In the genomic region with DNA sequence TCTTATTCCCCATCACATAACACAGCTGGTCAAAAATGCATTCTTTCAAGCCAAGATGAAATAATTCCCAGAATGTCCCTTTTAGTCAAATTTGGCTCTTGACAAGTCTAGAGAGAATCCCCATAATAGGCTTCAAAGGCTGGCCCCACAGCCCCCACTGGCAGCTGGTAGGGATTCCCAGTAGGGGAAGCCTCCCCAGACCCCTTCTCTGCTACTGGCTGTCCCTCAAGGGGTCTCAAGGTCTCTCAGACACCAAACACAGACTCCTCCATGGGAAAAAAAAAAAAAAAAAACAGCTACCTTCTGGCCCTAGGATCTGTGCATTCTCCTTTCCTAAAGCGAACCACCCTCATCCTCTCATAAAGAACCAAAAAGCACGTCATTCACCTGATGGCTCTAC, we compare ENCODE assay signal across 25 cellular contexts.
DNase-seq lines count a peak whose midpoint lies in the region; ATAC-seq and TF ChIP-seq lines count a peak whose summit lies in the region.
"Had no signal": no experiment of that assay in that cellular context is flagged by ENCODE, and none has a peak within 500 bp of the region (broad histone marks: within the 10 kb centered on the region; RNA-seq: fewer than 3 reads in every experiment).

No MANE protein-coding gene starts in this region.

- H3K4me1 Mint-ChIP-seq in osteocyte (ENCODE audit: unreplicated experiment): peaks cover under 1% of the 10 kb centered on the region
- H3K4me1 Mint-ChIP-seq in endodermal cell: no peaks in the 10 kb centered on the region
- H3K4me1 Mint-ChIP-seq: CD14-positive monocyte; CD4-positive, alpha-beta memory T cell; CD4-positive, CD25-positive, alpha-beta regulatory T cell; CD8-positive, alpha-beta memory T cell had no signal

- no peak for ATAC-seq in left lung
- ATAC-seq: GM12878 had no signal

- H3K9me3 ChIP-seq in endodermal cell (ENCODE audit: control insufficient read depth, low read length) (no peaks in the 10 kb centered on the region), left lung (no peaks in the 10 kb centered on the region)
- H3K9me3 ChIP-seq: BE2C, BLaER1 had no signal

- DNase-seq in coronary artery (ENCODE audit: low spot score): peak; percentile 52
- DNase-seq in islet precursor cell: peak; percentile 5
- DNase-seq in osteocyte (ENCODE audit: extremely low spot score, unreplicated experiment): peak; percentile 57
- no peak for DNase-seq in endodermal cell
- no peak for DNase-seq in NCI-H187 (lab: John Stamatoyannopoulos, UW)
- DNase-seq in left lung: no peak
- no peak for DNase-seq in NCI-H146 treated with DMSO at 0.1 percent for 48 hours (lab: John Stamatoyannopoulos, UW; ENCODE audit: unreplicated experiment)
- DNase-seq: 8988T; ACHN; BE2C; C1 segment of cervical spinal cord; CD4-positive, alpha-beta memory T cell; CD4-positive, CD25-positive, alpha-beta regulatory T cell; CD8-positive, alpha-beta memory T cell; COR-L47; DMS 273 treated with DMSO at 0.1 percent for 48 hours; DMS153; DMS53; DMS79; DND-41; EL; GDM1 had no signal

- H3K27me3 ChIP-seq in endodermal cell (ENCODE audit: control insufficient read depth, insufficient read depth, low read length, poor library complexity, severe bottlenecking) (no peaks in the 10 kb centered on the region), left lung (no peaks in the 10 kb centered on the region)
- H3K27me3 ChIP-seq: BE2C, BLaER1 had no signal

- TF ChIP-seq CTCF in coronary artery (IDR thresholded peaks at IDR 0.05) (no peak), osteocyte (IDR thresholded peaks at IDR 0.05) (no peak), endodermal cell (conservative IDR thresholded peaks at IDR 0.05) (no peak), left lung (IDR thresholded peaks at IDR 0.05) (no peak)

- no peak overlapping the region for H3K9ac ChIP-seq in endodermal cell (ENCODE audit: extremely low read depth, low read length, poor library complexity, severe bottlenecking)
- H3K9ac ChIP-seq: BLaER1 had no signal

- H3K4me1 ChIP-seq in endodermal cell (ENCODE audit: control insufficient read depth, insufficient read depth, low read length) (no peaks in the 10 kb centered on the region), left lung (no peaks in the 10 kb centered on the region)
- H3K4me1 ChIP-seq: BE2C had no signal

- 89 to 96% methylated on average over 1 to 2 of the region's 2 CpGs for WGBS in endodermal cell (ENCODE audit: insufficient coverage in 1 of 2, insufficient read length in 1 of 2), 2 experiments

- H3K9me3 Mint-ChIP-seq in osteocyte (ENCODE audit: unreplicated experiment): no peaks in the 10 kb centered on the region
- H3K9me3 Mint-ChIP-seq in endodermal cell: peaks cover 2% of the 10 kb centered on the region
- H3K9me3 Mint-ChIP-seq: CD8-positive, alpha-beta memory T cell had no signal

- H3K36me3 Mint-ChIP-seq in osteocyte (ENCODE audit: unreplicated experiment) (no peaks in the 10 kb centered on the region), endodermal cell (ENCODE audit: low read depth) (no peaks in the 10 kb centered on the region)
- H3K36me3 Mint-ChIP-seq: CD14-positive monocyte; CD4-positive, alpha-beta memory T cell; CD4-positive, CD25-positive, alpha-beta regulatory T cell; CD8-positive, alpha-beta memory T cell had no signal

- no peak overlapping the region for H3K27ac Mint-ChIP-seq in osteocyte (ENCODE audit: unreplicated experiment)
- H3K27ac Mint-ChIP-seq in endodermal cell: no peak overlapping the region
- H3K27ac Mint-ChIP-seq: CD14-positive monocyte; CD4-positive, alpha-beta memory T cell; CD4-positive, CD25-positive, alpha-beta regulatory T cell; CD8-positive, alpha-beta memory T cell had no signal

- intact Hi-C loops in left lung (cut with DNase I): no loop called here

- H3K27me3 Mint-ChIP-seq in osteocyte (ENCODE audit: unreplicated experiment) (no peaks in the 10 kb centered on the region), endodermal cell (ENCODE audit: insufficient read depth) (no peaks in the 10 kb centered on the region)

- H3K27ac ChIP-seq in coronary artery (no peak overlapping the region), endodermal cell (ENCODE audit: low read depth, low read length) (no peak overlapping the region), left lung (no peak overlapping the region)
- H3K27ac ChIP-seq: BLaER1 had no signal

- H3K36me3 ChIP-seq in endodermal cell (ENCODE audit: control insufficient read depth, insufficient read depth, low read length): no peaks in the 10 kb centered on the region
- no peaks in the 10 kb centered on the region for H3K36me3 ChIP-seq in left lung
- H3K36me3 ChIP-seq: BE2C, BLaER1 had no signal

- no peak overlapping the region for H3K4me3 Mint-ChIP-seq in osteocyte (ENCODE audit: unreplicated experiment)
- H3K4me3 Mint-ChIP-seq in endodermal cell: no peak overlapping the region
- H3K4me3 Mint-ChIP-seq: CD14-positive monocyte; CD4-positive, alpha-beta memory T cell; CD4-positive, CD25-positive, alpha-beta regulatory T cell; CD8-positive, alpha-beta memory T cell had no signal

- H3K4me3 ChIP-seq in coronary artery (no peak overlapping the region), endodermal cell (ENCODE audit: low read length) (no peak overlapping the region), left lung (no peak overlapping the region)
- H3K4me3 ChIP-seq: BLaER1, GM12878 had no signal

Comparison
In these comparisons a context has a peak if more than half of its experiments do, and no peak if none do; other contexts are left out.
1. DNase-seq: peak in coronary artery (single experiment), islet precursor cell (single experiment) and osteocyte (single experiment); none in endodermal cell (single experiment), NCI-H187 (0 of 2), left lung (0 of 2) and NCI-H146 treated with DMSO at 0.1 percent for 48 hours (single experiment).